19 cellular contexts compared by ENCODE assay signal in genomic region chr5:3129252-3129651, GRCh38.
DNase-seq lines count a peak whose midpoint lies in the region; ATAC-seq and TF ChIP-seq lines count a peak whose summit lies in the region.
"Had no signal": no experiment of that assay in that cellular context is flagged by ENCODE, and none has a peak within 500 bp of the region (broad histone marks: within the 10 kb centered on the region; RNA-seq: fewer than 3 reads in every experiment).

No MANE protein-coding gene starts in this region.

- H3F3A ChIP-seq in MM.1S (ENCODE audit: insufficient read depth, low read length) = no peaks in the 10 kb centered on the region

- no peak overlapping the region for H3K4me2 ChIP-seq in MM.1S (ENCODE audit: low read depth, low read length)
- H3K4me2 ChIP-seq: A549; BLaER1 treated with 17β-estradiol and CSF1 and Interleukin-3, amounts not matched to agents 10 nM and 100 nM had no signal

- H3K27ac Mint-ChIP-seq in endodermal cell (no peak overlapping the region), T-cell (no peak overlapping the region)
- H3K27ac Mint-ChIP-seq: B cell; CD4-positive, alpha-beta T cell; CD8-positive, alpha-beta T cell had no signal

- no peaks in the 10 kb centered on the region for H4K20me1 ChIP-seq in MM.1S (ENCODE audit: insufficient read depth, low read length)
- H4K20me1 ChIP-seq: BLaER1 treated with 17β-estradiol and CSF1 and Interleukin-3, amounts not matched to agents 10 nM and 100 nM had no signal

- H3K79me2 ChIP-seq in MM.1S (ENCODE audit: low read length) = no peaks in the 10 kb centered on the region

- WGBS in endodermal cell (ENCODE audit: insufficient coverage in 1 of 2, insufficient read length in 1 of 2), 2 experiments = 94 to 96% methylated on average over 2 to 4 of the region's 4 CpGs

- H3K4me1 Mint-ChIP-seq in endodermal cell (peaks cover 42% of the 10 kb centered on the region), T-cell (no peaks in the 10 kb centered on the region)
- H3K4me1 Mint-ChIP-seq: B cell had no signal

- H3K9me3 ChIP-seq in MM.1S (replicated peaks; ENCODE audit: insufficient read depth, low read length) = no peaks in the 10 kb centered on the region
- H3K9me3 ChIP-seq in endodermal cell (ENCODE audit: control insufficient read depth, low read length) = no peaks in the 10 kb centered on the region
- H3K9me3 ChIP-seq: A549; BLaER1 treated with 17β-estradiol and CSF1 and Interleukin-3, amounts not matched to agents 10 nM and 100 nM; Caco-2 had no signal

- ATAC-seq in HG03139 (IDR thresholded peaks at IDR 0.05; ENCODE audit: unreplicated experiment) (no peak), GM18498 (IDR thresholded peaks at IDR 0.05; ENCODE audit: unreplicated experiment) (no peak), T-cell (replicated peaks in 1 of 4) (no peak)
- ATAC-seq: A549; CD8-positive, alpha-beta T cell; GM12878 had no signal

- H3K27ac ChIP-seq in MM.1S (ENCODE audit: low read length) (peak overlapping the region; percentile 26; the same call in 1 of the 2 replicates), endodermal cell (ENCODE audit: low read depth, low read length) (no peak overlapping the region)
- H3K27ac ChIP-seq: 22Rv1; A549; BLaER1 treated with 17β-estradiol and CSF1 and Interleukin-3, amounts not matched to agents 10 nM and 100 nM; C4-2B had no signal

- H2AFZ ChIP-seq in MM.1S (ENCODE audit: low read length) = no peak overlapping the region

- no peak overlapping the region for H3K4me3 Mint-ChIP-seq in endodermal cell
- no peak overlapping the region for H3K4me3 Mint-ChIP-seq in T-cell
- H3K4me3 Mint-ChIP-seq: B cell; CD4-positive, alpha-beta T cell; CD8-positive, alpha-beta T cell had no signal

- CTCF ChIA-PET in T-cell (lab: Charles Lee) = no interaction called here

- H3K36me3 Mint-ChIP-seq in endodermal cell (ENCODE audit: low read depth) = no peaks in the 10 kb centered on the region
- H3K36me3 Mint-ChIP-seq in T-cell = no peaks in the 10 kb centered on the region
- H3K36me3 Mint-ChIP-seq: CD8-positive, alpha-beta T cell had no signal

- H3K4me1 ChIP-seq in MM.1S (ENCODE audit: low read length) (peaks cover 12% of the 10 kb centered on the region; the same call in 1 of the 2 replicates), endodermal cell (ENCODE audit: control insufficient read depth, insufficient read depth, low read length) (peaks cover 10% of the 10 kb centered on the region)
- H3K4me1 ChIP-seq: A549, Caco-2 had no signal

- no peak for TF ChIP-seq CTCF in MM.1S (IDR thresholded peaks at IDR 0.05; ENCODE audit: low read length)
- TF ChIP-seq CTCF in endodermal cell (conservative IDR thresholded peaks at IDR 0.05) = no peak

- no peaks in the 10 kb centered on the region for H3K9me2 ChIP-seq in MM.1S (replicated peaks; ENCODE audit: insufficient read depth, low read length)

- H3K4me3 ChIP-seq in MM.1S (ENCODE audit: low read length) (no peak overlapping the region), endodermal cell (ENCODE audit: low read length) (no peak overlapping the region)
- H3K4me3 ChIP-seq: A549; BLaER1 treated with 17β-estradiol and CSF1 and Interleukin-3, amounts not matched to agents 10 nM and 100 nM; GM12878 had no signal

- POLR2A ChIA-PET in T-cell (lab: Charles Lee) = no interaction called here

- H3K27me3 ChIP-seq in MM.1S (replicated peaks; ENCODE audit: insufficient read depth, low read length) (no peaks in the 10 kb centered on the region), endodermal cell (ENCODE audit: control insufficient read depth, insufficient read depth, low read length, poor library complexity, severe bottlenecking) (no peaks in the 10 kb centered on the region)
- H3K27me3 ChIP-seq: BLaER1 treated with 17β-estradiol and CSF1 and Interleukin-3, amounts not matched to agents 10 nM and 100 nM had no signal

- H3K9ac ChIP-seq in MM.1S (ENCODE audit: low read length) (no peak overlapping the region), endodermal cell (ENCODE audit: extremely low read depth, low read length, poor library complexity, severe bottlenecking) (no peak overlapping the region)
- H3K9ac ChIP-seq: BLaER1 treated with 17β-estradiol and CSF1 and Interleukin-3, amounts not matched to agents 10 nM and 100 nM had no signal

- no peaks in the 10 kb centered on the region for H3K36me3 ChIP-seq in MM.1S (replicated peaks; ENCODE audit: insufficient read depth, low read length)
- H3K36me3 ChIP-seq in endodermal cell (ENCODE audit: control insufficient read depth, insufficient read depth, low read length) = no peaks in the 10 kb centered on the region
- H3K36me3 ChIP-seq: BLaER1 treated with 17β-estradiol and CSF1 and Interleukin-3, amounts not matched to agents 10 nM and 100 nM had no signal

- peak; percentile 72 for DNase-seq in MM.1S
- peak; percentile 71 for DNase-seq in RPMI8226
- peak; percentile 17 for DNase-seq in endodermal cell
- no peak for DNase-seq in T-cell
- DNase-seq: AML-193; Caco-2; Calu3; CD4-positive, alpha-beta T cell; CD8-positive, alpha-beta T cell; DMS79 treated with DMSO at 0.1 percent for 48 hours; GDM1 had no signal

- H3K27me3 Mint-ChIP-seq in endodermal cell (ENCODE audit: insufficient read depth) (peaks cover 83% of the 10 kb centered on the region), T-cell (no peaks in the 10 kb centered on the region)
- H3K27me3 Mint-ChIP-seq: B cell; CD4-positive, alpha-beta T cell had no signal

- H3K9me3 Mint-ChIP-seq in endodermal cell (no peaks in the 10 kb centered on the region), T-cell (peaks cover 3 to 6% (median 6%) of the 10 kb centered on the region in 3 donors)
- H3K9me3 Mint-ChIP-seq: CD4-positive, alpha-beta T cell had no signal

Comparison
In these comparisons a context has a peak if more than half of its experiments do, and no peak if none do; other contexts are left out.
1. DNase-seq: peak in MM.1S (single experiment), RPMI8226 (single experiment) and endodermal cell (single experiment); none in T-cell (0 of 34).